8 cellular contexts compared by ENCODE assay signal in genomic region chr19:54190503-54190941, GRCh38. TPM values are rescaled to one million over a fixed set of nuclear protein-coding genes. Genes with fewer than 3 reads are reported as not detected.
A peak's percentile ranks its signal among the peaks of the same experiment; 100 is the strongest.
DNase-seq lines count a peak whose midpoint lies in the region; ATAC-seq and TF ChIP-seq lines count a peak whose summit lies in the region.

No MANE protein-coding gene starts in this region.

- peaks cover 40% of the 10 kb centered on the region for H3K79me2 ChIP-seq in neural progenitor cell (ENCODE audit: low read depth)

- peaks cover 18% of the 10 kb centered on the region for H3K36me3 Mint-ChIP-seq in activated naive CD4-positive, alpha-beta T cell treated with anti-CD3 and anti-CD28 coated beads for 36 hours (ENCODE audit: low read depth)
- peaks cover 20% of the 10 kb centered on the region for H3K36me3 Mint-ChIP-seq in neural progenitor cell

- H3K9ac ChIP-seq in neural progenitor cell: peak overlapping the region; percentile 76

- H2AFZ ChIP-seq in neural progenitor cell (replicated peaks): peak overlapping the region; percentile 78

- in situ Hi-C loops in G401 (cut with HindIII; ENCODE audit: low sequenced_read_pairs) (no loop called here), SK-MEL-5 (cut with HindIII; ENCODE audit: low pct_unique_long_range_greater_than_20kb, low sequenced_read_pairs) (no loop called here)

- intact Hi-C loops in activated naive CD4-positive, alpha-beta T cell treated with anti-CD3 and anti-CD28 coated beads for 36 hours (cut with micrococcal nuclease): loop anchor here (1.0 to 2.0 kb wide), 9 partner anchors 10 to 1464 kb away; partner anchors contain the start of genes CNOT3, LENG1, LENG8 and MYADM
- intact Hi-C loops in stomach (cut with DNase I; ENCODE audit: low total_unique reads): no loop called here

- H3K9me3 Mint-ChIP-seq in activated naive CD4-positive, alpha-beta T cell treated with anti-CD3 and anti-CD28 coated beads for 36 hours: no peaks in the 10 kb centered on the region
- no peaks in the 10 kb centered on the region for H3K9me3 Mint-ChIP-seq in neural progenitor cell

- peaks cover 21% of the 10 kb centered on the region for H3F3A ChIP-seq in neural progenitor cell (ENCODE audit: low read depth)

- peak overlapping the region; percentile 96 for H3K27ac Mint-ChIP-seq in activated naive CD4-positive, alpha-beta T cell treated with anti-CD3 and anti-CD28 coated beads for 36 hours
- H3K27ac Mint-ChIP-seq in neural progenitor cell: peak overlapping the region; percentile 99

- DNase-seq in G401 (ENCODE audit: low spot score) (peak; percentile 100), NAMALWA (ENCODE audit: low spot score) (peak; percentile 99), SK-MEL-5 (ENCODE audit: low read depth, low spot score) (peak; percentile 98), foreskin keratinocyte (peak; percentile 96 to 98), neural progenitor cell (ENCODE audit: low spot score) (peak; percentile 99), stomach (peak; percentile 100)
- peak; percentile 100 for DNase-seq in activated naive CD4-positive, alpha-beta T cell treated with anti-CD3 and anti-CD28 coated beads for 36 hours

- H3K36me3 ChIP-seq in neural progenitor cell (peaks cover 4% of the 10 kb centered on the region), stomach (peaks cover 16 to 46% (median 37%) of the 10 kb centered on the region in 4 donors)

- peaks cover 31% of the 10 kb centered on the region for H3K4me1 Mint-ChIP-seq in activated naive CD4-positive, alpha-beta T cell treated with anti-CD3 and anti-CD28 coated beads for 36 hours (ENCODE audit: low read depth)
- peaks cover 22% of the 10 kb centered on the region for H3K4me1 Mint-ChIP-seq in neural progenitor cell

- H3K4me3 Mint-ChIP-seq in activated naive CD4-positive, alpha-beta T cell treated with anti-CD3 and anti-CD28 coated beads for 36 hours: peak overlapping the region; percentile 82
- peak overlapping the region; percentile 92 for H3K4me3 Mint-ChIP-seq in neural progenitor cell

- no peak for TF ChIP-seq CTCF in foreskin keratinocyte (conservative IDR thresholded peaks at IDR 0.05)
- no peak for TF ChIP-seq CTCF in neural progenitor cell (IDR thresholded peaks at IDR 0.05)
- no peak for TF ChIP-seq CTCF in stomach (IDR thresholded peaks at IDR 0.05)

- TF ChIP-seq EP300 in stomach (IDR thresholded peaks at IDR 0.05): no peak

- peak overlapping the region; percentile 92 for H3K4me2 ChIP-seq in neural progenitor cell

- ATAC-seq in HG02571 (IDR thresholded peaks at IDR 0.05; ENCODE audit: unreplicated experiment) (peak; percentile 41), foreskin keratinocyte (peak; percentile 63)

- CTCF ChIA-PET in activated naive CD4-positive, alpha-beta T cell treated with anti-CD3 and anti-CD28 coated beads for 36 hours (lab: Charles Lee): interaction anchor here (0.7 kb wide), 1 partner anchor 17 kb away, joined by 3 read pairs; no protein-coding TSS in a partner anchor

- WGBS in stomach, 5 donors: 0 to 1% (median 1%) methylated on average over 16 to 51 of the region's 51 CpGs

- H3K27me3 ChIP-seq in foreskin keratinocyte (no peaks in the 10 kb centered on the region), neural progenitor cell (no peaks in the 10 kb centered on the region), stomach (no peaks in the 10 kb centered on the region)

- no peaks in the 10 kb centered on the region for H3K27me3 Mint-ChIP-seq in activated naive CD4-positive, alpha-beta T cell treated with anti-CD3 and anti-CD28 coated beads for 36 hours (ENCODE audit: low read depth)
- H3K27me3 Mint-ChIP-seq in neural progenitor cell (ENCODE audit: insufficient read depth, low read depth): peaks cover 21% of the 10 kb centered on the region

- peaks cover 2% of the 10 kb centered on the region for H3K4me1 ChIP-seq in foreskin keratinocyte
- peaks cover 16% of the 10 kb centered on the region for H3K4me1 ChIP-seq in neural progenitor cell
- H3K4me1 ChIP-seq in stomach: peaks cover 28 to 45% (median 40%) of the 10 kb centered on the region in 4 donors

- H3K27ac ChIP-seq in foreskin keratinocyte: peak overlapping the region; percentile 93
- H3K27ac ChIP-seq in neural progenitor cell: peak overlapping the region; percentile 95
- H3K27ac ChIP-seq in stomach: peak overlapping the region; percentile 97 to 99 (median 99)

- no peak for TF ChIP-seq POLR2A in stomach (IDR thresholded peaks at IDR 0.05)

- peak overlapping the region; percentile 88 for H3K4me3 ChIP-seq in neural progenitor cell
- peak overlapping the region; percentile 75 to 93 (median 84) for H3K4me3 ChIP-seq in stomach

- no peaks in the 10 kb centered on the region for H3K9me3 ChIP-seq in neural progenitor cell (ENCODE audit: low read depth)
- H3K9me3 ChIP-seq in stomach: no peaks in the 10 kb centered on the region

- peaks cover 21% of the 10 kb centered on the region for H4K20me1 ChIP-seq in neural progenitor cell (ENCODE audit: low read depth)

RNA-seq across cellular contexts. Expression of gene TSEN34, which starts 0.6 kb away (rescaled TPM):
- total RNA-seq in G401 (2014; rRNA removed; shearing (Covaris generic)): 146 and 178 TPM in 2 replicates
- total RNA-seq in SK-MEL-5 (2014; rRNA removed; shearing (Covaris generic)): 46.1 and 49.0 TPM in 2 replicates
- polyA plus RNA-seq in SK-MEL-5 (2015; cell fraction: cytosol; rRNA removed): 77.5 and 89.8 TPM in 2 replicates
- polyA plus RNA-seq in SK-MEL-5 (2015; cell fraction: nucleus; rRNA removed): 13.8 and 24.9 TPM in 2 replicates
- total RNA-seq in activated naive CD4-positive, alpha-beta T cell treated with anti-CD3 and anti-CD28 coated beads for 36 hours: 1 to 10 TPM; 8.0 to 8.5 TPM
- total RNA-seq in foreskin keratinocyte (95.4 and 102 TPM in 2 replicates), neural progenitor cell (ENCODE audit: low replicate concordance) (10.3 and 37.3 TPM in 2 replicates), stomach (100 to 1,000 TPM in 1 of 5 donors, 10 to 100 TPM in 4; 25.5 to 147 (median 34.5) TPM)
- polyA plus RNA-seq in foreskin keratinocyte (122 and 125 TPM in 2 replicates), stomach (10 to 100 TPM; 35.3 to 54.1 (median 45.1) TPM)

RNA-seq across cellular contexts. Expression of gene MBOAT7, which starts 1.1 kb away (rescaled TPM):
- total RNA-seq in G401 (2014; rRNA removed; shearing (Covaris generic)): 36.3 and 46.0 TPM in 2 replicates
- 32.8 and 33.6 TPM in 2 replicates for total RNA-seq in SK-MEL-5 (2014; rRNA removed; shearing (Covaris generic))
- 95.9 and 138 TPM in 2 replicates for polyA plus RNA-seq in SK-MEL-5 (2015; cell fraction: cytosol; rRNA removed)
- polyA plus RNA-seq in SK-MEL-5 (2015; cell fraction: nucleus; rRNA removed): 43.8 and 59.3 TPM in 2 replicates
- 10 to 100 TPM; 33.7 to 36.1 TPM for total RNA-seq in activated naive CD4-positive, alpha-beta T cell treated with anti-CD3 and anti-CD28 coated beads for 36 hours
- total RNA-seq in foreskin keratinocyte (71.4 and 86.0 TPM in 2 replicates), neural progenitor cell (ENCODE audit: low replicate concordance) (20.0 and 91.0 TPM in 2 replicates), stomach (1,000 to 10,000 TPM in 1 of 5 donors, 100 to 1,000 TPM in 1, 10 to 100 TPM in 3; 22.0 to 1,215 (median 95.1) TPM)
- polyA plus RNA-seq in foreskin keratinocyte (89.5 and 92.1 TPM in 2 replicates), stomach (10 to 100 TPM; 14.1 to 20.6 (median 19.1) TPM)

RNA-seq across cellular contexts. Expression of gene RPS9, which starts 10.1 kb away (rescaled TPM):
- 2,874 and 3,759 TPM in 2 replicates for total RNA-seq in G401 (2014; rRNA removed; shearing (Covaris generic))
- total RNA-seq in SK-MEL-5 (2014; rRNA removed; shearing (Covaris generic)): 2,354 and 2,678 TPM in 2 replicates
- 1,458 and 1,816 TPM in 2 replicates for polyA plus RNA-seq in SK-MEL-5 (2015; cell fraction: cytosol; rRNA removed)
- polyA plus RNA-seq in SK-MEL-5 (2015; cell fraction: nucleus; rRNA removed): 255 and 330 TPM in 2 replicates
- 1,000 to 10,000 TPM; 1,883 to 1,912 TPM for total RNA-seq in activated naive CD4-positive, alpha-beta T cell treated with anti-CD3 and anti-CD28 coated beads for 36 hours
- total RNA-seq in foreskin keratinocyte (1,345 and 1,415 TPM in 2 replicates), neural progenitor cell (ENCODE audit: low replicate concordance) (1,773 and 2,732 TPM in 2 replicates), stomach (1,000 to 10,000 TPM in 4 of 5 donors, 100 to 1,000 TPM in 1; 634 to 2,012 (median 1,471) TPM)
- polyA plus RNA-seq in foreskin keratinocyte (2,319 and 2,496 TPM in 2 replicates), stomach (1,000 to 10,000 TPM; 4,159 to 5,346 (median 4,356) TPM)

RNA-seq across cellular contexts. Expression of gene TMC4, which starts 17.6 kb away (rescaled TPM):
- 9.6 TPM in 1 of 2 replicates, not detected in the other for total RNA-seq in G401 (2014; rRNA removed; shearing (Covaris generic))
- total RNA-seq in SK-MEL-5 (2014; rRNA removed; shearing (Covaris generic)): not detected in 2 replicates
- 1.0 and 1.2 TPM in 2 replicates for polyA plus RNA-seq in SK-MEL-5 (2015; cell fraction: cytosol; rRNA removed)
- 1.1 TPM in 1 of 2 replicates, not detected in the other for polyA plus RNA-seq in SK-MEL-5 (2015; cell fraction: nucleus; rRNA removed)
- under 1 TPM in 1 of 2 experiments, not detected in 1; 0.24 TPM for total RNA-seq in activated naive CD4-positive, alpha-beta T cell treated with anti-CD3 and anti-CD28 coated beads for 36 hours
- total RNA-seq in foreskin keratinocyte (7.2 and 13.2 TPM in 2 replicates), neural progenitor cell (ENCODE audit: low replicate concordance) (0.46 TPM in 1 of 2 replicates, not detected in the other), stomach (10 to 100 TPM; 28.0 to 99.5 (median 47.1) TPM)
- polyA plus RNA-seq in foreskin keratinocyte (12.0 and 20.8 TPM in 2 replicates), stomach (10 to 100 TPM; 33.4 to 49.8 (median 39.3) TPM)

RNA-seq across cellular contexts. Expression of gene LENG1, which starts 31.0 kb away (rescaled TPM):
- total RNA-seq in G401 (2014; rRNA removed; shearing (Covaris generic)): 5.5 and 7.3 TPM in 2 replicates
- total RNA-seq in SK-MEL-5 (2014; rRNA removed; shearing (Covaris generic)): 10.6 and 10.8 TPM in 2 replicates
- polyA plus RNA-seq in SK-MEL-5 (2015; cell fraction: cytosol; rRNA removed): 4.2 and 7.7 TPM in 2 replicates
- 2.0 and 2.1 TPM in 2 replicates for polyA plus RNA-seq in SK-MEL-5 (2015; cell fraction: nucleus; rRNA removed)
- total RNA-seq in activated naive CD4-positive, alpha-beta T cell treated with anti-CD3 and anti-CD28 coated beads for 36 hours: 1 to 10 TPM; 4.7 to 5.6 TPM
- total RNA-seq in foreskin keratinocyte (7.8 and 9.7 TPM in 2 replicates), neural progenitor cell (ENCODE audit: low replicate concordance) (2.7 and 5.4 TPM in 2 replicates), stomach (10 to 100 TPM in 2 of 5 donors, 1 to 10 TPM in 1, not detected in 2; 4.2 to 35.6 (median 21.0) TPM)
- polyA plus RNA-seq in foreskin keratinocyte (11.7 and 12.3 TPM in 2 replicates), stomach (10 to 100 TPM in 1 of 3 donors, 1 to 10 TPM in 2; 8.2 to 12.0 (median 8.6) TPM)

Comparison
In these comparisons a context has a peak if more than half of its experiments do, and no peak if none do; other contexts are left out.
1. Peak in every context shown above with its lines: DNase-seq, ATAC-seq, H3K4me3 ChIP-seq and H3K27ac ChIP-seq.